ENCODE assay signal across 1 cellular context in the genomic region with DNA sequence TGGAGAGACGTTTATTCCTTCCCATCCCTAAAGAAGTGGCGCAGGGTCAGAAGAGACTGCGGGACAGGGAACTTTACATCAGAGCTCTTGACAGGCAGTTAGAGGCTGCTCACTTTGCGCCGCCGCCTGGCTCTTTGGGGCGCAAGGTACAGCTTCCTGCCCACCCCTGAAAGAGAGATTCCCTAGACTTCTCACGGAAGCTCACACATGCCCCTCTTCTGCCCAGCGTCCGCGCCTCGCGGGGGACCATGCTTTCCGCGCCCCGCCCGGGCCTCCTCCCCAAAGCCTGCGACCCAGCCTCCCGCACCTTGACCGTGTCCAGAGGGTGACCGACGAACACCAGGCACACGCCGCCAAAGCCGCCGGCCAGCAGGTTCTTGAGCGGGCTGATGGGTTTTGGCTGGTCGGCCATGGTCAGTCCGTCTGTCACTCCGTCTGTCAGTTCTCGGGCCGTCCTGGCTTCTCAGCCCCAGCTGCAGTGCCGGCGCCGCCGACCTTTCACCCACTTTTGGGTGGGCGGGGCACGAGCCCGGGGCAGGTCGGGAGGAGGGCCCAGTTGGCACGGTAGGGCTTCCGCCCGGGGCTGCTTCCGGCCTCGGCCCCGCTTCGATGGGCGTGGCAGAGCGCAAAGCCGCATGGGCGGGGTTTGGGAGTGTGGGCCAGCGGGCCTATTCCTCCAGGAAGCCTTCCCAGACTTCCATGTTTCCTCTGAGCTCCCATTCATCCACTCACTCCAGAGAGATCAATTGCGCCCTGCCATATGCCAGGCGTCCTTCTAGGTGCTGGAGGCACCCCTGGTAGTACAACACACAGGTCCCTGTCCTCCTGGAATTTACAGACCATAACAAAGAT.
TF ChIP-seq lines count a peak whose summit lies in the region.

A gene with protein sequence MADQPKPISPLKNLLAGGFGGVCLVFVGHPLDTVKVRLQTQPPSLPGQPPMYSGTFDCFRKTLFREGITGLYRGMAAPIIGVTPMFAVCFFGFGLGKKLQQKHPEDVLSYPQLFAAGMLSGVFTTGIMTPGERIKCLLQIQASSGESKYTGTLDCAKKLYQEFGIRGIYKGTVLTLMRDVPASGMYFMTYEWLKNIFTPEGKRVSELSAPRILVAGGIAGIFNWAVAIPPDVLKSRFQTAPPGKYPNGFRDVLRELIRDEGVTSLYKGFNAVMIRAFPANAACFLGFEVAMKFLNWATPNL (minus strand): TSS at position 500 of the 852 bp plus-strand sequence. CDS start 88 bp downstream, at position 412.

TF ChIP-seq in GM12878, 131 proteins besides CTCF, POLR2A, EP300 and RAD21 (continued from another document and continues in another):
- TF ChIP-seq, protein P1, sequence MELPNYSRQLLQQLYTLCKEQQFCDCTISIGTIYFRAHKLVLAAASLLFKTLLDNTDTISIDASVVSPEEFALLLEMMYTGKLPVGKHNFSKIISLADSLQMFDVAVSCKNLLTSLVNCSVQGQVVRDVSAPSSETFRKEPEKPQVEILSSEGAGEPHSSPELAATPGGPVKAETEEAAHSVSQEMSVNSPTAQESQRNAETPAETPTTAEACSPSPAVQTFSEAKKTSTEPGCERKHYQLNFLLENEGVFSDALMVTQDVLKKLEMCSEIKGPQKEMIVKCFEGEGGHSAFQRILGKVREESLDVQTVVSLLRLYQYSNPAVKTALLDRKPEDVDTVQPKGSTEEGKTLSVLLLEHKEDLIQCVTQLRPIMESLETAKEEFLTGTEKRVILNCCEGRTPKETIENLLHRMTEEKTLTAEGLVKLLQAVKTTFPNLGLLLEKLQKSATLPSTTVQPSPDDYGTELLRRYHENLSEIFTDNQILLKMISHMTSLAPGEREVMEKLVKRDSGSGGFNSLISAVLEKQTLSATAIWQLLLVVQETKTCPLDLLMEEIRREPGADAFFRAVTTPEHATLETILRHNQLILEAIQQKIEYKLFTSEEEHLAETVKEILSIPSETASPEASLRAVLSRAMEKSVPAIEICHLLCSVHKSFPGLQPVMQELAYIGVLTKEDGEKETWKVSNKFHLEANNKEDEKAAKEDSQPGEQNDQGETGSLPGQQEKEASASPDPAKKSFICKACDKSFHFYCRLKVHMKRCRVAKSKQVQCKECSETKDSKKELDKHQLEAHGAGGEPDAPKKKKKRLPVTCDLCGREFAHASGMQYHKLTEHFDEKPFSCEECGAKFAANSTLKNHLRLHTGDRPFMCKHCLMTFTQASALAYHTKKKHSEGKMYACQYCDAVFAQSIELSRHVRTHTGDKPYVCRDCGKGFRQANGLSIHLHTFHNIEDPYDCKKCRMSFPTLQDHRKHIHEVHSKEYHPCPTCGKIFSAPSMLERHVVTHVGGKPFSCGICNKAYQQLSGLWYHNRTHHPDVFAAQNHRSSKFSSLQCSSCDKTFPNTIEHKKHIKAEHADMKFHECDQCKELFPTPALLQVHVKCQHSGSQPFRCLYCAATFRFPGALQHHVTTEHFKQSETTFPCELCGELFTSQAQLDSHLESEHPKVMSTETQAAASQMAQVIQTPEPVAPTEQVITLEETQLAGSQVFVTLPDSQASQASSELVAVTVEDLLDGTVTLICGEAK (IDR thresholded peaks at IDR 0.05; ENCODE audit: borderline replicate concordance): peak; percentile 51; the same call in 1 of the 2 replicates
- TF ChIP-seq, protein P2, sequence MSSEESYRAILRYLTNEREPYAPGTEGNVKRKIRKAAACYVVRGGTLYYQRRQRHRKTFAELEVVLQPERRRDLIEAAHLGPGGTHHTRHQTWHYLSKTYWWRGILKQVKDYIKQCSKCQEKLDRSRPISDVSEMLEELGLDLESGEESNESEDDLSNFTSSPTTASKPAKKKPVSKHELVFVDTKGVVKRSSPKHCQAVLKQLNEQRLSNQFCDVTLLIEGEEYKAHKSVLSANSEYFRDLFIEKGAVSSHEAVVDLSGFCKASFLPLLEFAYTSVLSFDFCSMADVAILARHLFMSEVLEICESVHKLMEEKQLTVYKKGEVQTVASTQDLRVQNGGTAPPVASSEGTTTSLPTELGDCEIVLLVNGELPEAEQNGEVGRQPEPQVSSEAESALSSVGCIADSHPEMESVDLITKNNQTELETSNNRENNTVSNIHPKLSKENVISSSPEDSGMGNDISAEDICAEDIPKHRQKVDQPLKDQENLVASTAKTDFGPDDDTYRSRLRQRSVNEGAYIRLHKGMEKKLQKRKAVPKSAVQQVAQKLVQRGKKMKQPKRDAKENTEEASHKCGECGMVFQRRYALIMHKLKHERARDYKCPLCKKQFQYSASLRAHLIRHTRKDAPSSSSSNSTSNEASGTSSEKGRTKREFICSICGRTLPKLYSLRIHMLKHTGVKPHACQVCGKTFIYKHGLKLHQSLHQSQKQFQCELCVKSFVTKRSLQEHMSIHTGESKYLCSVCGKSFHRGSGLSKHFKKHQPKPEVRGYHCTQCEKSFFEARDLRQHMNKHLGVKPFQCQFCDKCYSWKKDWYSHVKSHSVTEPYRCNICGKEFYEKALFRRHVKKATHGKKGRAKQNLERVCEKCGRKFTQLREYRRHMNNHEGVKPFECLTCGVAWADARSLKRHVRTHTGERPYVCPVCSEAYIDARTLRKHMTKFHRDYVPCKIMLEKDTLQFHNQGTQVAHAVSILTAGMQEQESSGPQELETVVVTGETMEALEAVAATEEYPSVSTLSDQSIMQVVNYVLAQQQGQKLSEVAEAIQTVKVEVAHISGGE (CRISPR knock-in tag; IDR thresholded peaks at IDR 0.05): no peak
- no peak for TF ChIP-seq YBX1 (IDR thresholded peaks at IDR 0.05)
- TF ChIP-seq, protein P3, sequence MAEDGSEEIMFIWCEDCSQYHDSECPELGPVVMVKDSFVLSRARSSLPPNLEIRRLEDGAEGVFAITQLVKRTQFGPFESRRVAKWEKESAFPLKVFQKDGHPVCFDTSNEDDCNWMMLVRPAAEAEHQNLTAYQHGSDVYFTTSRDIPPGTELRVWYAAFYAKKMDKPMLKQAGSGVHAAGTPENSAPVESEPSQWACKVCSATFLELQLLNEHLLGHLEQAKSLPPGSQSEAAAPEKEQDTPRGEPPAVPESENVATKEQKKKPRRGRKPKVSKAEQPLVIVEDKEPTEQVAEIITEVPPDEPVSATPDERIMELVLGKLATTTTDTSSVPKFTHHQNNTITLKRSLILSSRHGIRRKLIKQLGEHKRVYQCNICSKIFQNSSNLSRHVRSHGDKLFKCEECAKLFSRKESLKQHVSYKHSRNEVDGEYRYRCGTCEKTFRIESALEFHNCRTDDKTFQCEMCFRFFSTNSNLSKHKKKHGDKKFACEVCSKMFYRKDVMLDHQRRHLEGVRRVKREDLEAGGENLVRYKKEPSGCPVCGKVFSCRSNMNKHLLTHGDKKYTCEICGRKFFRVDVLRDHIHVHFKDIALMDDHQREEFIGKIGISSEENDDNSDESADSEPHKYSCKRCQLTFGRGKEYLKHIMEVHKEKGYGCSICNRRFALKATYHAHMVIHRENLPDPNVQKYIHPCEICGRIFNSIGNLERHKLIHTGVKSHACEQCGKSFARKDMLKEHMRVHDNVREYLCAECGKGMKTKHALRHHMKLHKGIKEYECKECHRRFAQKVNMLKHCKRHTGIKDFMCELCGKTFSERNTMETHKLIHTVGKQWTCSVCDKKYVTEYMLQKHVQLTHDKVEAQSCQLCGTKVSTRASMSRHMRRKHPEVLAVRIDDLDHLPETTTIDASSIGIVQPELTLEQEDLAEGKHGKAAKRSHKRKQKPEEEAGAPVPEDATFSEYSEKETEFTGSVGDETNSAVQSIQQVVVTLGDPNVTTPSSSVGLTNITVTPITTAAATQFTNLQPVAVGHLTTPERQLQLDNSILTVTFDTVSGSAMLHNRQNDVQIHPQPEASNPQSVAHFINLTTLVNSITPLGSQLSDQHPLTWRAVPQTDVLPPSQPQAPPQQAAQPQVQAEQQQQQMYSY (CRISPR knock-in tag; IDR thresholded peaks at IDR 0.05): no peak
- TF ChIP-seq, protein P4, sequence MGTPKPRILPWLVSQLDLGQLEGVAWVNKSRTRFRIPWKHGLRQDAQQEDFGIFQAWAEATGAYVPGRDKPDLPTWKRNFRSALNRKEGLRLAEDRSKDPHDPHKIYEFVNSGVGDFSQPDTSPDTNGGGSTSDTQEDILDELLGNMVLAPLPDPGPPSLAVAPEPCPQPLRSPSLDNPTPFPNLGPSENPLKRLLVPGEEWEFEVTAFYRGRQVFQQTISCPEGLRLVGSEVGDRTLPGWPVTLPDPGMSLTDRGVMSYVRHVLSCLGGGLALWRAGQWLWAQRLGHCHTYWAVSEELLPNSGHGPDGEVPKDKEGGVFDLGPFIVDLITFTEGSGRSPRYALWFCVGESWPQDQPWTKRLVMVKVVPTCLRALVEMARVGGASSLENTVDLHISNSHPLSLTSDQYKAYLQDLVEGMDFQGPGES (IDR thresholded peaks at IDR 0.05): no peak
- TF ChIP-seq LARP7 (IDR thresholded peaks at IDR 0.05): peak; percentile 60; the same call in 1 of the 2 replicates
- TF ChIP-seq IKZF1 (conservative IDR thresholded peaks at IDR 0.05): peak; percentile 82
- TF ChIP-seq RELA (IDR thresholded peaks at IDR 0.05; ENCODE audit: borderline replicate concordance, partially characterized antibody): no peak
- no peak for TF ChIP-seq SIX5 (IDR thresholded peaks at IDR 0.05; ENCODE audit: low read depth, low read length, severe bottlenecking)
- peak in 1 of 2 experiments; percentile 80; a peak in 2 of 4 replicates for TF ChIP-seq BHLHE40 (IDR thresholded peaks at IDR 0.05; ENCODE audit: borderline replicate concordance in 1 of 2, low read depth in 2 of 2, low read length in 1 of 2)
- TF ChIP-seq ZSCAN29 (IDR thresholded peaks at IDR 0.05): no peak
- TF ChIP-seq SUPT20H (IDR thresholded peaks at IDR 0.05; ENCODE audit: borderline replicate concordance, control insufficient read depth, low read depth, low read length): no peak
- peak; percentile 85 for TF ChIP-seq NR2C1 (IDR thresholded peaks at IDR 0.05)
- TF ChIP-seq HCFC1 (IDR thresholded peaks at IDR 0.05; ENCODE audit: low read length): no peak
- TF ChIP-seq NR2C2 (IDR thresholded peaks at IDR 0.05; ENCODE audit: borderline replicate concordance, control insufficient read depth, insufficient read length, low read depth): no peak
- peak; percentile 61; the same call in 1 of the 2 replicates for TF ChIP-seq PAX5 (IDR thresholded peaks at IDR 0.05; ENCODE audit: borderline replicate concordance, low read depth, low read length)
- TF ChIP-seq CBFB (IDR thresholded peaks at IDR 0.05; ENCODE audit: low read depth): no peak; the same call in 1 of the 2 replicates
- peak; percentile 61; the same call in 1 of the 2 replicates for TF ChIP-seq ASH2L (IDR thresholded peaks at IDR 0.05; ENCODE audit: borderline replicate concordance, low read depth)
- TF ChIP-seq, protein P5, sequence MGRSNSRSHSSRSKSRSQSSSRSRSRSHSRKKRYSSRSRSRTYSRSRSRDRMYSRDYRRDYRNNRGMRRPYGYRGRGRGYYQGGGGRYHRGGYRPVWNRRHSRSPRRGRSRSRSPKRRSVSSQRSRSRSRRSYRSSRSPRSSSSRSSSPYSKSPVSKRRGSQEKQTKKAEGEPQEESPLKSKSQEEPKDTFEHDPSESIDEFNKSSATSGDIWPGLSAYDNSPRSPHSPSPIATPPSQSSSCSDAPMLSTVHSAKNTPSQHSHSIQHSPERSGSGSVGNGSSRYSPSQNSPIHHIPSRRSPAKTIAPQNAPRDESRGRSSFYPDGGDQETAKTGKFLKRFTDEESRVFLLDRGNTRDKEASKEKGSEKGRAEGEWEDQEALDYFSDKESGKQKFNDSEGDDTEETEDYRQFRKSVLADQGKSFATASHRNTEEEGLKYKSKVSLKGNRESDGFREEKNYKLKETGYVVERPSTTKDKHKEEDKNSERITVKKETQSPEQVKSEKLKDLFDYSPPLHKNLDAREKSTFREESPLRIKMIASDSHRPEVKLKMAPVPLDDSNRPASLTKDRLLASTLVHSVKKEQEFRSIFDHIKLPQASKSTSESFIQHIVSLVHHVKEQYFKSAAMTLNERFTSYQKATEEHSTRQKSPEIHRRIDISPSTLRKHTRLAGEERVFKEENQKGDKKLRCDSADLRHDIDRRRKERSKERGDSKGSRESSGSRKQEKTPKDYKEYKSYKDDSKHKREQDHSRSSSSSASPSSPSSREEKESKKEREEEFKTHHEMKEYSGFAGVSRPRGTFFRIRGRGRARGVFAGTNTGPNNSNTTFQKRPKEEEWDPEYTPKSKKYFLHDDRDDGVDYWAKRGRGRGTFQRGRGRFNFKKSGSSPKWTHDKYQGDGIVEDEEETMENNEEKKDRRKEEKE (IDR thresholded peaks at IDR 0.05): no peak
- peak in 1 of 2 experiments; percentile 32; a peak in 1 of 3 replicates for TF ChIP-seq EGR1 (IDR thresholded peaks at IDR 0.05; ENCODE audit: borderline replicate concordance in 1 of 2, low read depth in 2 of 2, low read length in 2 of 2)
- TF ChIP-seq NRF1 (conservative IDR thresholded peaks at IDR 0.05; ENCODE audit: low read depth, low read length): no peak
- TF ChIP-seq, protein P6, sequence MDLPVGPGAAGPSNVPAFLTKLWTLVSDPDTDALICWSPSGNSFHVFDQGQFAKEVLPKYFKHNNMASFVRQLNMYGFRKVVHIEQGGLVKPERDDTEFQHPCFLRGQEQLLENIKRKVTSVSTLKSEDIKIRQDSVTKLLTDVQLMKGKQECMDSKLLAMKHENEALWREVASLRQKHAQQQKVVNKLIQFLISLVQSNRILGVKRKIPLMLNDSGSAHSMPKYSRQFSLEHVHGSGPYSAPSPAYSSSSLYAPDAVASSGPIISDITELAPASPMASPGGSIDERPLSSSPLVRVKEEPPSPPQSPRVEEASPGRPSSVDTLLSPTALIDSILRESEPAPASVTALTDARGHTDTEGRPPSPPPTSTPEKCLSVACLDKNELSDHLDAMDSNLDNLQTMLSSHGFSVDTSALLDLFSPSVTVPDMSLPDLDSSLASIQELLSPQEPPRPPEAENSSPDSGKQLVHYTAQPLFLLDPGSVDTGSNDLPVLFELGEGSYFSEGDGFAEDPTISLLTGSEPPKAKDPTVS (IDR thresholded peaks at IDR 0.05; ENCODE audit: low read depth, low read length): no peak
- TF ChIP-seq, protein P7, sequence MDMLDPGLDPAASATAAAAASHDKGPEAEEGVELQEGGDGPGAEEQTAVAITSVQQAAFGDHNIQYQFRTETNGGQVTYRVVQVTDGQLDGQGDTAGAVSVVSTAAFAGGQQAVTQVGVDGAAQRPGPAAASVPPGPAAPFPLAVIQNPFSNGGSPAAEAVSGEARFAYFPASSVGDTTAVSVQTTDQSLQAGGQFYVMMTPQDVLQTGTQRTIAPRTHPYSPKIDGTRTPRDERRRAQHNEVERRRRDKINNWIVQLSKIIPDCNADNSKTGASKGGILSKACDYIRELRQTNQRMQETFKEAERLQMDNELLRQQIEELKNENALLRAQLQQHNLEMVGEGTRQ (IDR thresholded peaks at IDR 0.05; ENCODE audit: borderline replicate concordance, low read depth, low read length): no peak
- peak; percentile 98 for TF ChIP-seq SMARCA5 (IDR thresholded peaks at IDR 0.05)
- TF ChIP-seq RCOR1 (conservative IDR thresholded peaks at IDR 0.05; ENCODE audit: low read depth, low read length): no peak
- TF ChIP-seq STAT3 (IDR thresholded peaks at IDR 0.05; ENCODE audit: low read depth, low read length): no peak
- TF ChIP-seq NR2F1 (conservative IDR thresholded peaks at IDR 0.05): peak; percentile 90
- TF ChIP-seq NFXL1 (IDR thresholded peaks at IDR 0.05; ENCODE audit: borderline replicate concordance): no peak
